Comparison of ENCODE assay signal across 1 cellular context in genomic region chr15:72285402-72285801, GRCh38.
TF ChIP-seq lines count a peak whose summit lies in the region.

No MANE protein-coding gene starts in this region.

TF ChIP-seq in HepG2, 621 proteins besides CTCF, POLR2A, EP300 and RAD21:
- TF ChIP-seq XRCC5 (optimal IDR thresholded peaks at IDR 0.05; ENCODE audit: low read length) (no peak), GABPA (IDR thresholded peaks at IDR 0.05; ENCODE audit: low read depth, low read length) (no peak), GABPA (CRISPR knock-in tag; IDR thresholded peaks at IDR 0.05; ENCODE audit: low read depth) (no peak), ZNF333 (CRISPR knock-in tag; IDR thresholded peaks at IDR 0.05; ENCODE audit: borderline replicate concordance) (no peak), NR2F2 (IDR thresholded peaks at IDR 0.05; ENCODE audit: borderline replicate concordance, low read depth) (no peak), SOX13 (IDR thresholded peaks at IDR 0.05) (no peak), SOX13 (CRISPR knock-in tag; conservative IDR thresholded peaks at IDR 0.05 in 1 of 2, IDR thresholded peaks at IDR 0.05 in 1 of 2) (no peak), ZNF253 (CRISPR knock-in tag; IDR thresholded peaks at IDR 0.05; ENCODE audit: borderline replicate concordance) (no peak), PHB2 (IDR thresholded peaks at IDR 0.05; ENCODE audit: partially characterized antibody) (no peak), HCFC1 (IDR thresholded peaks at IDR 0.05; ENCODE audit: low read depth, low read length) (no peak), ZHX1 (CRISPR knock-in tag; IDR thresholded peaks at IDR 0.05; ENCODE audit: low read depth) (no peak), SRSF1 (optimal IDR thresholded peaks at IDR 0.05; ENCODE audit: low read depth, low read length) (no peak), MXD1 (CRISPR knock-in tag; IDR thresholded peaks at IDR 0.05) (no peak), HNRNPUL1 (IDR thresholded peaks at IDR 0.05; ENCODE audit: low read depth, low read length) (no peak), ZNF264 (CRISPR knock-in tag; IDR thresholded peaks at IDR 0.05) (no peak), ZNF207 (IDR thresholded peaks at IDR 0.05; ENCODE audit: borderline replicate concordance) (no peak), E2F2 (CRISPR knock-in tag; IDR thresholded peaks at IDR 0.05; ENCODE audit: borderline replicate concordance) (no peak), ZNF101 (CRISPR knock-in tag; IDR thresholded peaks at IDR 0.05; ENCODE audit: borderline replicate concordance, low read depth) (no peak), YEATS2 (CRISPR knock-in tag; IDR thresholded peaks at IDR 0.05; ENCODE audit: borderline replicate concordance) (no peak), PRDM15 (CRISPR knock-in tag; IDR thresholded peaks at IDR 0.05) (no peak)
